20 cellular contexts compared by ENCODE assay signal in genomic region chr9:86318187-86318586, GRCh38. TPM values are rescaled to one million over a fixed set of nuclear protein-coding genes. Genes with fewer than 3 reads are reported as not detected.
DNase-seq lines count a peak whose midpoint lies in the region; ATAC-seq, FAIRE-seq and TF ChIP-seq lines count a peak whose summit lies in the region.
"Had no signal": no experiment of that assay in that cellular context is flagged by ENCODE, and none has a peak within 500 bp of the region (broad histone marks: within the 10 kb centered on the region; RNA-seq: fewer than 3 reads in every experiment).

No MANE protein-coding gene starts in this region.

- 93% methylated on average over 4 of the region's 4 CpGs for WGBS in K562 (ENCODE audit: insufficient coverage, low coverage, missing lambda C conversion rate)

- no peak overlapping the region for H3K9ac ChIP-seq in K562 (ENCODE audit: insufficient read depth in 1 of 2, low read depth in 2 of 2, low read length in 2 of 2)
- H3K9ac ChIP-seq: BLaER1 had no signal

- H3K27me3 Mint-ChIP-seq in T-helper 17 cell, result no peaks in the 10 kb centered on the region
- H3K27me3 Mint-ChIP-seq: CD4-positive, alpha-beta memory T cell; CD4-positive, CD25-positive, alpha-beta regulatory T cell; CD8-positive, alpha-beta memory T cell had no signal

- H2AFZ ChIP-seq in K562 (ENCODE audit: low read depth, low read length), result no peak overlapping the region

- H3K27ac Mint-ChIP-seq in T-helper 17 cell, result peak overlapping the region; percentile 24
- H3K27ac Mint-ChIP-seq: CD4-positive, CD25-positive, alpha-beta regulatory T cell had no signal

- peaks cover 12% of the 10 kb centered on the region for H3K4me1 Mint-ChIP-seq in T-helper 17 cell
- H3K4me1 Mint-ChIP-seq: CD14-positive monocyte had no signal

- H3K4me1 ChIP-seq in K562 (replicated peaks in 1 of 2; ENCODE audit: control insufficient read depth in 2 of 2, insufficient read depth in 2 of 2, low read length in 2 of 2), result no peaks in the 10 kb centered on the region
- H3K4me1 ChIP-seq: BE2C, BLaER1 had no signal

- FAIRE-seq in H54 (lab: Jason Lieb, UNC), result peak; percentile 41
- FAIRE-seq in K562 (lab: Jason Lieb, UNC), result no peak
- FAIRE-seq: A204.1, G401.6, GM18507 had no signal

- H3K27me3 ChIP-seq in K562 (ENCODE audit: control insufficient read depth in 2 of 2, insufficient read depth in 2 of 2, low read length in 2 of 2), result no peaks in the 10 kb centered on the region
- H3K27me3 ChIP-seq: BE2C, BLaER1 had no signal

- H3K36me3 Mint-ChIP-seq in T-helper 17 cell (ENCODE audit: low read depth), result peaks cover 18% of the 10 kb centered on the region

- ATAC-seq in T-helper 17 cell (no peak), K562 (no peak), GM19328 (IDR thresholded peaks at IDR 0.05; ENCODE audit: unreplicated experiment) (no peak)

- BruUV-seq in K562 (replicated peaks; lab: Mats Ljungman, UMichigan), result no TSS peak

- H3K27ac ChIP-seq in K562 (ENCODE audit: extremely low read depth, low read depth, low read length), result no peak overlapping the region
- H3K27ac ChIP-seq: BLaER1 had no signal

- no peaks in the 10 kb centered on the region for H3K9me1 ChIP-seq in K562 (ENCODE audit: control insufficient read depth, insufficient read depth, low read length)

- H3K79me2 ChIP-seq in K562 (ENCODE audit: control insufficient read depth, insufficient read depth, low read length), result no peaks in the 10 kb centered on the region

- no peak for TF ChIP-seq RAD21 in K562 (CRISPR knock-in tag; conservative IDR thresholded peaks at IDR 0.05 in 1 of 2, IDR thresholded peaks at IDR 0.05 in 1 of 2)

- in situ Hi-C loops in K562 (cut with MboI), result no loop called here

- H3K9me3 ChIP-seq in T-helper 17 cell (ENCODE audit: control insufficient read depth, low read length, poor library complexity, severe bottlenecking), result no peaks in the 10 kb centered on the region
- H3K9me3 ChIP-seq in K562 (replicated peaks; ENCODE audit: control insufficient read depth, insufficient read depth, low read depth, low read length), result no peaks in the 10 kb centered on the region
- H3K9me3 ChIP-seq: BE2C had no signal

- peaks cover 79% of the 10 kb centered on the region; the same call in 2 of the 3 replicates for H3K36me3 ChIP-seq in K562 (ENCODE audit: control insufficient read depth, insufficient read depth, low read length)

- intact Hi-C loops in K562 (cut with micrococcal nuclease), result no loop called here

- no peak for TF ChIP-seq EP300 in K562 (IDR thresholded peaks at IDR 0.05; ENCODE audit: low read length)

- CTCF ChIA-PET in K562 (lab: Yijun Ruan, JAX; ENCODE audit: low intra/inter-chr PET ratio), result no interaction called here

- no peak for TF ChIP-seq CTCF in K562 (IDR thresholded peaks at IDR 0.05 in 2 of 3, conservative IDR thresholded peaks at IDR 0.05 in 1 of 3; ENCODE audit: insufficient read depth in 2 of 3, low read depth in 1 of 3, low read length in 3 of 3)

- no peak for TF ChIP-seq POLR2A in H54 (IDR thresholded peaks at IDR 0.05; ENCODE audit: low read depth, low read length)
- no peak for TF ChIP-seq POLR2A in K562 (conservative IDR thresholded peaks at IDR 0.05)

- DNase-seq in H54 (ENCODE audit: insufficient read length, low spot score) (no peak), T-helper 17 cell (no peak), K562 (ENCODE audit: extremely low read depth in 1 of 4, low spot score in 3 of 4) (no peak), NCI-H1694 (lab: John Stamatoyannopoulos, UW) (no peak)
- DNase-seq: 8988T; ACHN; BE2C; C1 segment of cervical spinal cord; CD4-positive, alpha-beta memory T cell; CD4-positive, CD25-positive, alpha-beta regulatory T cell; CD8-positive, alpha-beta memory T cell; COR-L47; DMS79 treated with DMSO at 0.1 percent for 48 hours; GF-D8 had no signal

- no peaks in the 10 kb centered on the region for H4K20me1 ChIP-seq in K562 (replicated peaks; ENCODE audit: control insufficient read depth, insufficient read depth, low read length)
- H4K20me1 ChIP-seq: BLaER1 had no signal

- no peak overlapping the region for H3K4me2 ChIP-seq in K562 (ENCODE audit: insufficient read depth, low read length)
- H3K4me2 ChIP-seq: BLaER1 had no signal

- no peak overlapping the region for H3K4me3 Mint-ChIP-seq in T-helper 17 cell
- H3K4me3 Mint-ChIP-seq: CD14-positive monocyte; CD4-positive, alpha-beta memory T cell; CD4-positive, CD25-positive, alpha-beta regulatory T cell; CD8-positive, alpha-beta memory T cell had no signal

- POLR2A ChIA-PET in K562 (lab: Yijun Ruan, JAX), result no interaction called here

- no peak overlapping the region for H3K4me3 ChIP-seq in K562
- H3K4me3 ChIP-seq: BLaER1 had no signal

TF ChIP-seq in K562, 482 proteins besides CTCF, POLR2A, EP300 and RAD21 (continues in another document):
- TF ChIP-seq HOXB6 (CRISPR knock-in tag; IDR thresholded peaks at IDR 0.05; ENCODE audit: borderline replicate concordance), result no peak

RNA-seq across cellular contexts. Expression of gene ISCA1, which starts 35.8 kb away (rescaled TPM):
- total RNA-seq in T-helper 17 cell (10 to 100 TPM; 66.9 to 87.2 TPM), K562 (2014; rRNA removed) (15.7 and 20.8 TPM in 2 replicates), K562 (2014; rRNA removed; fragmentation: Illumina TruSeq; extraction: Trizol) (27.1 and 29.6 TPM in 2 replicates), K562 (2015; rRNA removed; fragmentation: Illumina TruSeq; extraction: Trizol) (21.8 and 24.0 TPM in 2 replicates), K562 (2021) (19.1 and 19.3 TPM in 2 replicates)
- 14.3 and 25.2 TPM in 2 replicates for total RNA-seq in K562 (2011; cell fraction: chromatin; rRNA removed; ENCODE audit: low replicate concordance)
- 11.4 and 11.5 TPM in 2 replicates for total RNA-seq in K562 (2011; cell fraction: nucleolus; rRNA removed)
- total RNA-seq in K562 (2011; cell fraction: nucleoplasm; rRNA removed), result 22.1 and 39.8 TPM in 2 replicates
- polyA plus RNA-seq in K562 (2011; rRNA removed) (18.2 and 26.4 TPM in 2 replicates), K562 (2014; fragmentation: Illumina TruSeq; extraction: Trizol) (22.2 and 26.3 TPM in 2 replicates), K562 (2014; fragmentation: Nextera tagmentation; extraction: Ambion mirVana) (10 to 100 TPM in 1 of 2 experiments, 1 to 10 TPM in 1; 6.5 to 11.1 TPM), K562 (2014; rRNA removed) (20.0 and 24.8 TPM in 2 replicates)
- polyA plus RNA-seq in K562 (2011; cell fraction: cytosol; rRNA removed), result 6.0 and 11.3 TPM in 2 replicates
- 8.1 and 9.6 TPM in 2 replicates for polyA plus RNA-seq in K562 (2011; cell fraction: nucleus; rRNA removed)
- 11.3 and 16.1 TPM in 2 replicates for polyA plus RNA-seq in K562 (2012)
- 12.7 and 15.2 TPM in 2 replicates for polyA minus RNA-seq in K562 (2011; rRNA and poly(A)+ RNA removed)
- polyA minus RNA-seq in K562 (2011; cell fraction: cytosol; rRNA and poly(A)+ RNA removed), result 5.5 and 6.0 TPM in 2 replicates
- 7.3 and 8.0 TPM in 2 replicates for polyA minus RNA-seq in K562 (2011; cell fraction: nucleus; rRNA and poly(A)+ RNA removed)

RNA-seq across cellular contexts. Expression of gene TUT7, which starts 36.0 kb away (rescaled TPM):
- total RNA-seq in T-helper 17 cell (10 to 100 TPM; 55.6 to 60.2 TPM), K562 (2014; rRNA removed) (14.2 and 15.3 TPM in 2 replicates), K562 (2014; rRNA removed; fragmentation: Illumina TruSeq; extraction: Trizol) (22.2 and 26.9 TPM in 2 replicates), K562 (2015; rRNA removed; fragmentation: Illumina TruSeq; extraction: Trizol) (24.2 and 26.2 TPM in 2 replicates), K562 (2021) (13.8 and 15.0 TPM in 2 replicates)
- total RNA-seq in K562 (2011; cell fraction: chromatin; rRNA removed; ENCODE audit: low replicate concordance), result 41.3 and 144 TPM in 2 replicates
- 20.3 and 27.2 TPM in 2 replicates for total RNA-seq in K562 (2011; cell fraction: nucleolus; rRNA removed)
- total RNA-seq in K562 (2011; cell fraction: nucleoplasm; rRNA removed), result 50.5 and 62.4 TPM in 2 replicates
- polyA plus RNA-seq in K562 (2011; rRNA removed) (20.0 TPM in 2 replicates), K562 (2014; fragmentation: Illumina TruSeq; extraction: Trizol) (18.8 and 23.7 TPM in 2 replicates), K562 (2014; fragmentation: Nextera tagmentation; extraction: Ambion mirVana) (1 to 10 TPM; 5.9 to 9.3 TPM), K562 (2014; rRNA removed) (12.6 and 15.2 TPM in 2 replicates)
- polyA plus RNA-seq in K562 (2011; cell fraction: cytosol; rRNA removed), result 2.2 and 8.3 TPM in 2 replicates
- polyA plus RNA-seq in K562 (2011; cell fraction: nucleus; rRNA removed), result 17.2 and 29.0 TPM in 2 replicates
- polyA plus RNA-seq in K562 (2012), result 10.7 and 12.9 TPM in 2 replicates
- 81.7 and 94.8 TPM in 2 replicates for polyA minus RNA-seq in K562 (2011; rRNA and poly(A)+ RNA removed)
- 18.1 and 22.7 TPM in 2 replicates for polyA minus RNA-seq in K562 (2011; cell fraction: cytosol; rRNA and poly(A)+ RNA removed)
- polyA minus RNA-seq in K562 (2011; cell fraction: nucleus; rRNA and poly(A)+ RNA removed), result 37.7 and 74.2 TPM in 2 replicates

RNA-seq across cellular contexts. Expression of gene C9orf153, which starts 58.7 kb away (rescaled TPM):
- total RNA-seq in T-helper 17 cell (under 1 TPM; 0.21 to 0.92 TPM), K562 (2014; rRNA removed) (not detected in 2 replicates), K562 (2014; rRNA removed; fragmentation: Illumina TruSeq; extraction: Trizol) (0.15 TPM in 1 of 2 replicates, not detected in the other), K562 (2015; rRNA removed; fragmentation: Illumina TruSeq; extraction: Trizol) (0.07 and 0.11 TPM in 2 replicates), K562 (2021) (not detected in 2 replicates)
- 1.2 and 2.1 TPM in 2 replicates for total RNA-seq in K562 (2011; cell fraction: chromatin; rRNA removed; ENCODE audit: low replicate concordance)
- 1.1 TPM in 1 of 2 replicates, not detected in the other for total RNA-seq in K562 (2011; cell fraction: nucleolus; rRNA removed)
- total RNA-seq in K562 (2011; cell fraction: nucleoplasm; rRNA removed), result 1.3 and 3.9 TPM in 2 replicates
- polyA plus RNA-seq in K562 (2011; rRNA removed) (0.08 and 0.12 TPM in 2 replicates), K562 (2014; fragmentation: Illumina TruSeq; extraction: Trizol) (not detected in 2 replicates), K562 (2014; fragmentation: Nextera tagmentation; extraction: Ambion mirVana) (not detected), K562 (2014; rRNA removed) (1.2 TPM in 1 of 2 replicates, not detected in the other)
- polyA plus RNA-seq in K562 (2011; cell fraction: cytosol; rRNA removed), result 0.04 and 0.13 TPM in 2 replicates
- polyA plus RNA-seq in K562 (2011; cell fraction: nucleus; rRNA removed), result 0.07 and 0.30 TPM in 2 replicates
- 0.04 TPM in 1 of 2 replicates, not detected in the other for polyA plus RNA-seq in K562 (2012)
- polyA minus RNA-seq in K562 (2011; rRNA and poly(A)+ RNA removed), result 0.42 and 1.4 TPM in 2 replicates
- polyA minus RNA-seq in K562 (2011; cell fraction: cytosol; rRNA and poly(A)+ RNA removed), result not detected in 2 replicates
- 0.40 and 1.00 TPM in 2 replicates for polyA minus RNA-seq in K562 (2011; cell fraction: nucleus; rRNA and poly(A)+ RNA removed)
- polyA plus RNA-seq: CD14-positive monocyte; CD4-positive, alpha-beta memory T cell; CD4-positive, CD25-positive, alpha-beta regulatory T cell; CD8-positive, alpha-beta memory T cell had no signal
